16 cellular contexts compared by ENCODE assay signal in genomic region chr14:101845896-101846295, GRCh38.
DNase-seq lines count a peak whose midpoint lies in the region; ATAC-seq and TF ChIP-seq lines count a peak whose summit lies in the region.
"Had no signal": no experiment of that assay in that cellular context is flagged by ENCODE, and none has a peak within 500 bp of the region (broad histone marks: within the 10 kb centered on the region; RNA-seq: fewer than 3 reads in every experiment).

No MANE protein-coding gene starts in this region.

- no peak overlapping the region for H2BK12ac ChIP-seq in H9 (ENCODE audit: insufficient read length, low read depth, low read length)

- no peak for ATAC-seq in stimulated activated naive CD8-positive, alpha-beta T cell treated with anti-CD3 and anti-CD28 coated beads, Interleukin-15, amount 100 ng/mL, for 72 hours
- ATAC-seq in HG02870 (IDR thresholded peaks at IDR 0.05; ENCODE audit: unreplicated experiment): no peak
- ATAC-seq: PC-3 had no signal

- H3K4me1 ChIP-seq in OCI-LY3 (ENCODE audit: low read length) (peaks cover 66% of the 10 kb centered on the region), H9 (ENCODE audit: insufficient read depth, low read length) (0 out of 2 replicates have a peak, but pooled peaks cover 2% of the 10 kb centered on the region)

- H3K27me3 Mint-ChIP-seq in stimulated activated naive CD8-positive, alpha-beta T cell treated with anti-CD3 and anti-CD28 coated beads, Interleukin-15, Interleukin-2, amounts not matched to agents 100 ng/mL and 50 ng/mL, for 24 hours: no peaks in the 10 kb centered on the region
- no peaks in the 10 kb centered on the region for H3K27me3 Mint-ChIP-seq in stimulated activated naive CD8-positive, alpha-beta T cell treated with anti-CD3 and anti-CD28 coated beads, Interleukin-15, amount 100 ng/mL, for 72 hours
- H3K27me3 Mint-ChIP-seq in H9 (ENCODE audit: low read depth): no peaks in the 10 kb centered on the region

- no peak overlapping the region for H3K14ac ChIP-seq in H9 (ENCODE audit: insufficient read depth, low read length)

- H3K27me3 ChIP-seq in OCI-LY3 (ENCODE audit: low read depth, low read length) (no peaks in the 10 kb centered on the region), dorsolateral prefrontal cortex (no peaks in the 10 kb centered on the region), H9 (ENCODE audit: insufficient read depth, low read length) (no peaks in the 10 kb centered on the region)
- H3K27me3 ChIP-seq: ovary, tibial nerve had no signal

- no peak overlapping the region for H3K56ac ChIP-seq in H9 (ENCODE audit: insufficient read length, low read depth, low read length)

- H3K9me3 Mint-ChIP-seq in stimulated activated naive CD8-positive, alpha-beta T cell treated with anti-CD3 and anti-CD28 coated beads, Interleukin-15, Interleukin-2, amounts not matched to agents 100 ng/mL and 50 ng/mL, for 24 hours: no peaks in the 10 kb centered on the region
- no peaks in the 10 kb centered on the region for H3K9me3 Mint-ChIP-seq in stimulated activated naive CD8-positive, alpha-beta T cell treated with anti-CD3 and anti-CD28 coated beads, Interleukin-15, amount 100 ng/mL, for 72 hours
- no peaks in the 10 kb centered on the region for H3K9me3 Mint-ChIP-seq in H9

- H4K20me1 ChIP-seq in OCI-LY3 (ENCODE audit: insufficient read depth, low read length) (peaks cover 24% of the 10 kb centered on the region), H9 (ENCODE audit: control insufficient read depth, insufficient read depth, insufficient read length) (no peaks in the 10 kb centered on the region)

- peaks cover 3% of the 10 kb centered on the region for H3K79me1 ChIP-seq in H9 (ENCODE audit: insufficient read depth, low read depth, low read length, poor library complexity, severe bottlenecking)

- H3K4me3 Mint-ChIP-seq in stimulated activated naive CD8-positive, alpha-beta T cell treated with anti-CD3 and anti-CD28 coated beads, Interleukin-15, Interleukin-2, amounts not matched to agents 100 ng/mL and 50 ng/mL, for 24 hours: no peak overlapping the region
- peak overlapping the region in 1 of 2 donors; percentile 44 for H3K4me3 Mint-ChIP-seq in stimulated activated naive CD8-positive, alpha-beta T cell treated with anti-CD3 and anti-CD28 coated beads, Interleukin-15, amount 100 ng/mL, for 72 hours
- no peak overlapping the region for H3K4me3 Mint-ChIP-seq in H9

- TF ChIP-seq CTCF in OCI-LY3 (IDR thresholded peaks at IDR 0.05; ENCODE audit: low read depth, low read length) (no peak), dorsolateral prefrontal cortex (IDR thresholded peaks at IDR 0.05 in 54 of 56, conservative IDR thresholded peaks at IDR 0.05 in 2 of 56; ENCODE audit: low read depth in 1 of 56, partially characterized antibody in 56 of 56) (no peak), H9 (conservative IDR thresholded peaks at IDR 0.05) (no peak)

- H4K5ac ChIP-seq in H9 (ENCODE audit: insufficient read length, low read depth, low read length): no peak overlapping the region

- H2BK120ac ChIP-seq in H9 (ENCODE audit: low read depth, low read length, poor library complexity, severe bottlenecking): no peak overlapping the region

- peaks cover 76% of the 10 kb centered on the region for H3K79me2 ChIP-seq in OCI-LY3 (ENCODE audit: low read length)
- no peaks in the 10 kb centered on the region; the same call in 1 of the 2 replicates for H3K79me2 ChIP-seq in H9 (ENCODE audit: insufficient read depth, low read length)

- DNase-seq in stimulated activated naive CD8-positive, alpha-beta T cell treated with anti-CD3 and anti-CD28 coated beads, Interleukin-15, amount 100 ng/mL, for 72 hours: no peak
- DNase-seq in dorsolateral prefrontal cortex: peak in 6 of 10 donors; percentile 28 to 71 (median 58)
- no peak for DNase-seq in D341Med (ENCODE audit: low spot score)
- no peak for DNase-seq in NCI-H1930 (lab: John Stamatoyannopoulos, UW)
- no peak for DNase-seq in H9
- DNase-seq: kidney; NCI-H2029; NCI-H526; ovary; PC-3; stimulated activated CD4-positive, alpha-beta T cell treated with anti-CD3 and anti-CD28 coated beads, Interleukin-4, amount 100 ng/mL, for 1 hour had no signal

- H3K27ac ChIP-seq in OCI-LY3 (ENCODE audit: low read length) (peak overlapping the region; percentile 88), dorsolateral prefrontal cortex (peak overlapping the region in 10 of 59 donors; percentile 0 to 53 (median 21)), H9 (ENCODE audit: insufficient read length, low read depth, low read length) (no peak overlapping the region)
- H3K27ac ChIP-seq: ovary, SK-N-MC, tibial nerve had no signal

- no peak overlapping the region for H4K91ac ChIP-seq in H9 (ENCODE audit: insufficient read length, low read depth, low read length)

- no peak overlapping the region for H3K18ac ChIP-seq in H9 (ENCODE audit: insufficient read length, low read depth, low read length)

- H3K36me3 ChIP-seq in OCI-LY3 (replicated peaks; ENCODE audit: low read depth, low read length): no peaks in the 10 kb centered on the region
- H3K36me3 ChIP-seq: ovary had no signal

- peaks cover 91% of the 10 kb centered on the region for H3K4me1 Mint-ChIP-seq in stimulated activated naive CD8-positive, alpha-beta T cell treated with anti-CD3 and anti-CD28 coated beads, Interleukin-15, Interleukin-2, amounts not matched to agents 100 ng/mL and 50 ng/mL, for 24 hours (ENCODE audit: low read depth)
- H3K4me1 Mint-ChIP-seq in stimulated activated naive CD8-positive, alpha-beta T cell treated with anti-CD3 and anti-CD28 coated beads, Interleukin-15, amount 100 ng/mL, for 72 hours: peaks cover 97% of the 10 kb centered on the region
- peaks cover 14 to 24% of the 10 kb centered on the region in 2 experiments for H3K4me1 Mint-ChIP-seq in H9

- H3K9ac ChIP-seq in OCI-LY3 (ENCODE audit: low read length) (peak overlapping the region; percentile 56; the same call in 1 of the 2 replicates), H9 (ENCODE audit: extremely low read depth, insufficient read length, low read length) (no peak overlapping the region)

- H3K36me3 Mint-ChIP-seq in stimulated activated naive CD8-positive, alpha-beta T cell treated with anti-CD3 and anti-CD28 coated beads, Interleukin-15, Interleukin-2, amounts not matched to agents 100 ng/mL and 50 ng/mL, for 24 hours (ENCODE audit: low read depth): peaks cover 23% of the 10 kb centered on the region
- H3K36me3 Mint-ChIP-seq in H9 (ENCODE audit: insufficient read depth in 1 of 3, low read depth in 3 of 3): no peaks in the 10 kb centered on the region

- H3K23ac ChIP-seq in H9 (ENCODE audit: insufficient read length, low read depth, low read length): no peak overlapping the region

- no peaks in the 10 kb centered on the region for H3K23me2 ChIP-seq in H9 (ENCODE audit: insufficient read length, low read depth, low read length, poor library complexity, severe bottlenecking)

- no peak overlapping the region for H4K8ac ChIP-seq in H9 (replicated peaks; ENCODE audit: insufficient read length, low read depth, low read length)

- intact Hi-C loops in dorsolateral prefrontal cortex (cut with DNase I): loop anchor here in 1 of 2 donors (5.0 kb wide), 1 partner anchor 139 kb away; no protein-coding TSS in a partner anchor

- H3K4me2 ChIP-seq in OCI-LY3 (ENCODE audit: low read length) (peak overlapping the region; percentile 84), H9 (ENCODE audit: insufficient read depth, insufficient read length, low read length) (no peak overlapping the region)

- no peak overlapping the region for H2AK5ac ChIP-seq in H9 (ENCODE audit: insufficient read length, low read length)

- H3T11ph ChIP-seq in H9 (ENCODE audit: low read length): no peak overlapping the region

- H3K4me3 ChIP-seq in OCI-LY3 (ENCODE audit: low read length): peak overlapping the region; percentile 60
- H3K4me3 ChIP-seq in dorsolateral prefrontal cortex: no peak overlapping the region
- H3K4me3 ChIP-seq: ovary, SK-N-MC, tibial nerve had no signal

- H2BK5ac ChIP-seq in H9 (ENCODE audit: insufficient read length, low read length): no peak overlapping the region

- H3K4ac ChIP-seq in H9 (ENCODE audit: low read depth, low read length): no peak overlapping the region

- H3K9me3 ChIP-seq in OCI-LY3 (ENCODE audit: insufficient read depth, low read length) (no peaks in the 10 kb centered on the region), H9 (ENCODE audit: control insufficient read depth, low read depth, low read length) (no peaks in the 10 kb centered on the region)
- H3K9me3 ChIP-seq: ovary, tibial nerve had no signal

- H2AFZ ChIP-seq in OCI-LY3 (ENCODE audit: low read depth, low read length): no peak overlapping the region
- no peak overlapping the region for H2AFZ ChIP-seq in H9 (ENCODE audit: low read length)

- no peak overlapping the region for H2BK15ac ChIP-seq in H9 (ENCODE audit: low read depth, low read length)

- no CpG with 5 or more reads among the region's 10 CpGs for WGBS in H9 (ENCODE audit: extremely low coverage, insufficient read length, low lambda C conversion rate)

- H3K27ac Mint-ChIP-seq in stimulated activated naive CD8-positive, alpha-beta T cell treated with anti-CD3 and anti-CD28 coated beads, Interleukin-15, Interleukin-2, amounts not matched to agents 100 ng/mL and 50 ng/mL, for 24 hours: peak overlapping the region; percentile 64
- H3K27ac Mint-ChIP-seq in stimulated activated naive CD8-positive, alpha-beta T cell treated with anti-CD3 and anti-CD28 coated beads, Interleukin-15, amount 100 ng/mL, for 72 hours: no peak overlapping the region
- no peak overlapping the region; a peak in 1 of 7 replicates for H3K27ac Mint-ChIP-seq in H9

- H2BK20ac ChIP-seq in H9 (ENCODE audit: low read depth, low read length, poor library complexity, severe bottlenecking): no peak overlapping the region

Comparison
In these comparisons a context has a peak if more than half of its experiments do, and no peak if none do; other contexts are left out.
1. DNase-seq: peak in dorsolateral prefrontal cortex (6 of 10); none in stimulated activated naive CD8-positive, alpha-beta T cell treated with anti-CD3 and anti-CD28 coated beads, Interleukin-15, amount 100 ng/mL, for 72 hours (0 of 2), D341Med (single experiment), NCI-H1930 (0 of 2) and H9 (single experiment).